20 cellular contexts compared by ENCODE assay signal in genomic region chr1:84168783-84169182, GRCh38. TPM values are rescaled to one million over a fixed set of nuclear protein-coding genes. Genes with fewer than 3 reads are reported as not detected.
DNase-seq lines count a peak whose midpoint lies in the region; ATAC-seq and TF ChIP-seq lines count a peak whose summit lies in the region.
"Had no signal": no experiment of that assay in that cellular context is flagged by ENCODE, and none has a peak within 500 bp of the region (broad histone marks: within the 10 kb centered on the region; RNA-seq: fewer than 3 reads in every experiment).

No MANE protein-coding gene starts in this region.

- intact Hi-C loops in natural killer cell (cut with micrococcal nuclease) (no loop called here), adrenal gland (cut with DNase I) (no loop called here)

- no peaks in the 10 kb centered on the region for H3K27me3 ChIP-seq in adrenal gland

- H3K4me3 ChIP-seq in adrenal gland, result no peak overlapping the region
- H3K4me3 ChIP-seq: PC-9 had no signal

- peaks cover 24% of the 10 kb centered on the region for H3K36me3 Mint-ChIP-seq in activated CD8-positive, alpha-beta memory T cell treated with anti-CD3 and anti-CD28 coated beads, Interleukin-2, amount 10 ng/mL, durations not matched to agents 7 days and 5 days
- no peaks in the 10 kb centered on the region for H3K36me3 Mint-ChIP-seq in effector memory CD8-positive, alpha-beta T cell (ENCODE audit: insufficient read depth)
- no peaks in the 10 kb centered on the region for H3K36me3 Mint-ChIP-seq in natural killer cell

- CTCF ChIA-PET in activated CD8-positive, alpha-beta memory T cell treated with anti-CD3 and anti-CD28 coated beads, Interleukin-2, amount 10 ng/mL, durations not matched to agents 7 days and 5 days (lab: Charles Lee), result interaction anchor here (1.2 to 1.7 kb wide), 4 partner anchors 16 to 264 kb away, joined by 4 to 5 read pairs (median 5); partner anchors contain the start of gene PRKACB

- peaks cover 0 to 6% (median 0%) of the 10 kb centered on the region in 3 donors for H3K9me3 ChIP-seq in adrenal gland (replicated peaks in 1 of 3)

- TF ChIP-seq CTCF in natural killer cell (IDR thresholded peaks at IDR 0.05), result no peak
- TF ChIP-seq CTCF in adrenal gland (IDR thresholded peaks at IDR 0.05), result no peak
- no peak for TF ChIP-seq CTCF in GM13977 (IDR thresholded peaks at IDR 0.05; ENCODE audit: extremely low read depth, insufficient read depth, missing control alignments)

- 92 to 99% (median 94%) methylated on average over 2 of the region's 2 CpGs for WGBS in adrenal gland, 4 donors

- in situ Hi-C loops in GM13977 (cut with MboI; ENCODE audit: low pct_unique_long_range_greater_than_20kb, low sequenced_read_pairs, unreplicated experiment), result no loop called here

- ATAC-seq in activated CD8-positive, alpha-beta memory T cell treated with anti-CD3 and anti-CD28 coated beads, Interleukin-2, amount 10 ng/mL, durations not matched to agents 7 days and 5 days, result no peak
- ATAC-seq in effector memory CD8-positive, alpha-beta T cell (replicated peaks), result peak; percentile 32
- ATAC-seq in natural killer cell (peak in 2 of 3 donors; percentile 33 to 53), HG03354 (IDR thresholded peaks at IDR 0.05; ENCODE audit: poor library complexity, severe bottlenecking, unreplicated experiment) (no peak)

- peaks cover 0 to 7% of the 10 kb centered on the region in 2 donors for H3K4me1 ChIP-seq in adrenal gland (replicated peaks in 1 of 2)

- no peaks in the 10 kb centered on the region for H3K36me3 ChIP-seq in adrenal gland (replicated peaks in 1 of 2)

- H3K27me3 Mint-ChIP-seq in activated CD8-positive, alpha-beta memory T cell treated with anti-CD3 and anti-CD28 coated beads, Interleukin-2, amount 10 ng/mL, durations not matched to agents 7 days and 5 days, result no peaks in the 10 kb centered on the region
- no peaks in the 10 kb centered on the region for H3K27me3 Mint-ChIP-seq in effector memory CD8-positive, alpha-beta T cell
- H3K27me3 Mint-ChIP-seq in natural killer cell (ENCODE audit: low read depth in 2 of 2), result no peaks in the 10 kb centered on the region
- H3K27me3 Mint-ChIP-seq: B cell had no signal

- H3K4me3 Mint-ChIP-seq in activated CD8-positive, alpha-beta memory T cell treated with anti-CD3 and anti-CD28 coated beads, Interleukin-2, amount 10 ng/mL, durations not matched to agents 7 days and 5 days, result peak overlapping the region; percentile 28
- H3K4me3 Mint-ChIP-seq in effector memory CD8-positive, alpha-beta T cell, result peak overlapping the region in 1 of 2 donors; percentile 47
- peak overlapping the region; percentile 51 for H3K4me3 Mint-ChIP-seq in natural killer cell
- H3K4me3 Mint-ChIP-seq: B cell had no signal

- H3K27ac Mint-ChIP-seq in activated CD8-positive, alpha-beta memory T cell treated with anti-CD3 and anti-CD28 coated beads, Interleukin-2, amount 10 ng/mL, durations not matched to agents 7 days and 5 days, result peak overlapping the region; percentile 40
- peak overlapping the region; percentile 71 to 89 for H3K27ac Mint-ChIP-seq in effector memory CD8-positive, alpha-beta T cell
- peak overlapping the region; percentile 85 to 87 for H3K27ac Mint-ChIP-seq in natural killer cell
- H3K27ac Mint-ChIP-seq: B cell had no signal

- DNase-seq in activated CD8-positive, alpha-beta memory T cell treated with anti-CD3 and anti-CD28 coated beads, Interleukin-2, amount 10 ng/mL, durations not matched to agents 7 days and 5 days, result no peak
- no peak for DNase-seq in activated CD8-positive, alpha-beta memory T cell treated with anti-CD3 and anti-CD28 coated beads, Interleukin-2, amount 50 U/mL, for 48 hours
- DNase-seq in H4 (ENCODE audit: low spot score) (peak; percentile 31), natural killer cell (no peak), adrenal gland (no peak), GM13977 (ENCODE audit: low spot score) (no peak)
- DNase-seq in effector memory CD8-positive, alpha-beta T cell, result no peak
- DNase-seq: 8988T, Calu3, EL, KG1, NCI-H1417, NCI-H187, NCI-H226, NCI-H526, PC-9, SIG-M5 had no signal

- TF ChIP-seq POLR2A in adrenal gland (IDR thresholded peaks at IDR 0.05), result no peak

- H3K9me3 Mint-ChIP-seq in activated CD8-positive, alpha-beta memory T cell treated with anti-CD3 and anti-CD28 coated beads, Interleukin-2, amount 10 ng/mL, durations not matched to agents 7 days and 5 days (ENCODE audit: low read depth), result no peaks in the 10 kb centered on the region
- no peaks in the 10 kb centered on the region for H3K9me3 Mint-ChIP-seq in effector memory CD8-positive, alpha-beta T cell
- H3K9me3 Mint-ChIP-seq in natural killer cell, result no peaks in the 10 kb centered on the region

- H3K27ac ChIP-seq in adrenal gland, result no peak overlapping the region
- H3K27ac ChIP-seq: PC-9, RWPE1 had no signal

- peaks cover 49% of the 10 kb centered on the region for H3K4me1 Mint-ChIP-seq in activated CD8-positive, alpha-beta memory T cell treated with anti-CD3 and anti-CD28 coated beads, Interleukin-2, amount 10 ng/mL, durations not matched to agents 7 days and 5 days
- peaks cover 34 to 62% of the 10 kb centered on the region in 2 donors for H3K4me1 Mint-ChIP-seq in effector memory CD8-positive, alpha-beta T cell (ENCODE audit: low read depth in 2 of 2)
- peaks cover 62 to 63% of the 10 kb centered on the region in 2 donors for H3K4me1 Mint-ChIP-seq in natural killer cell

RNA-seq across cellular contexts. Expression of gene PRKACB, which starts 24.7 kb away (rescaled TPM):
- 10 to 100 TPM; 68.8 to 69.1 TPM for total RNA-seq in activated CD8-positive, alpha-beta memory T cell treated with anti-CD3 and anti-CD28 coated beads, Interleukin-2, amount 10 ng/mL, durations not matched to agents 7 days and 5 days
- 14.5 and 25.0 TPM in 2 replicates for total RNA-seq in H4 (2014; rRNA removed; shearing (Covaris generic))
- total RNA-seq in natural killer cell (100 to 1,000 TPM; 111 to 148 (median 140) TPM), adrenal gland (10 to 100 TPM in 7 of 8 donors, 1 to 10 TPM in 1; 8.5 to 58.3 (median 31.2) TPM)
- polyA plus RNA-seq in adrenal gland, result 10 to 100 TPM in 2 of 3 donors, 1 to 10 TPM in 1; 7.7 to 79.8 (median 17.4) TPM

Comparison
In these comparisons a context has a peak if more than half of its experiments do, and no peak if none do; other contexts are left out.
1. ATAC-seq: peak in effector memory CD8-positive, alpha-beta T cell (single experiment) and natural killer cell (2 of 3); none in activated CD8-positive, alpha-beta memory T cell treated with anti-CD3 and anti-CD28 coated beads, Interleukin-2, amount 10 ng/mL, durations not matched to agents 7 days and 5 days (single experiment) and HG03354 (single experiment).
2. Peak in every context shown above with its lines, with median percentiles within 50 percentile points of each other: H3K27ac Mint-ChIP-seq.